Comparison of ENCODE assay signal across 17 cellular contexts in the genomic region with DNA sequence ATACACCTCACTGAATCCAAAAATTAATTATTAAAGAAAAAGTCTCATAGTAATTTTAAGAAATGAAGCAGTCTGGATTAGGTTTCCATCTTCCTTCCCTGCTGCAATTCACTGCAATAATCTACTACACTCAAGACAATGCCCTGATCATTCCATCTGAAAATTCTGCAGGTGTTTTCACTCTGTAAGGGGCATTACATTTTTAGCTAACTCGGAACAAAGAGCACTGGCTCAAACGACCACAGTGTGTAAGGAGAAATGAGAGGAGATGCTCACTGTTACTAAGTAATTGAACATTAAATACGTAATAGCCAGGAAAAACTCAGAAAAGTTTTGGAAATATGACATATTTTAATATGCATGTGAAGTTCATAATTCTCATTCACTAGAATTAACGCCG. TPM values are rescaled to one million over a fixed set of nuclear protein-coding genes. Genes with fewer than 3 reads are reported as not detected.
DNase-seq lines count a peak whose midpoint lies in the region; ATAC-seq, FAIRE-seq and TF ChIP-seq lines count a peak whose summit lies in the region.
"Had no signal": no experiment of that assay in that cellular context is flagged by ENCODE, and none has a peak within 500 bp of the region (broad histone marks: within the 10 kb centered on the region; RNA-seq: fewer than 3 reads in every experiment).

No MANE protein-coding gene starts in this region.

- H3K27me3 ChIP-seq in CD4-positive, alpha-beta T cell (ENCODE audit: control insufficient read depth, insufficient read depth, low read length) = peaks cover 33% of the 10 kb centered on the region
- H3K27me3 ChIP-seq in adrenal gland = no peaks in the 10 kb centered on the region
- H3K27me3 ChIP-seq in WERI-Rb-1 (ENCODE audit: insufficient read depth, low read depth, severe bottlenecking) = no peaks in the 10 kb centered on the region
- H3K27me3 ChIP-seq: gastrocnemius medialis had no signal

- peaks cover 16% of the 10 kb centered on the region for H3K4me1 Mint-ChIP-seq in CD4-positive, alpha-beta T cell (ENCODE audit: low read depth)
- H3K4me1 Mint-ChIP-seq in mesothelial cell of epicardium = peaks cover 55% of the 10 kb centered on the region

- H3K36me3 ChIP-seq in adrenal gland (replicated peaks in 1 of 2) = no peaks in the 10 kb centered on the region
- no peaks in the 10 kb centered on the region for H3K36me3 ChIP-seq in WERI-Rb-1
- H3K36me3 ChIP-seq: gastrocnemius medialis had no signal

- DNase-seq in CD4-positive, alpha-beta T cell = no peak
- DNase-seq in GM12891 (ENCODE audit: insufficient read length, low spot score) = no peak
- no peak for DNase-seq in adrenal gland
- DNase-seq in mesothelial cell of epicardium (ENCODE audit: low spot score in 2 of 2, unreplicated experiment in 2 of 2) = no peak
- no peak for DNase-seq in germinal center (ENCODE audit: low spot score)
- DNase-seq in WERI-Rb-1 = no peak
- DNase-seq in frontal cortex (ENCODE audit: low spot score in 2 of 2) = no peak
- DNase-seq: activated CD4-positive, alpha-beta T cell treated with anti-CD3 and anti-CD28 coated beads, Interleukin-2, amount 50 U/mL, for 48 hours; activated naive CD4-positive, alpha-beta T cell treated with anti-CD3 and anti-CD28 coated beads for 36 hours; gastrocnemius medialis; left ventricle myocardium superior; NCI-H1930; psoas muscle; stimulated activated CD4-positive, alpha-beta T cell treated with anti-CD3 and anti-CD28 coated beads, Interleukin-4, amount 100 ng/mL, for 1 hour; stimulated activated naive CD4-positive, alpha-beta T cell treated with Interleukin-2 at 50 U/mL for 16 hours; T-helper 2 cell had no signal

- 39 to 59% (median 50%) methylated on average over 5 of the region's 5 CpGs for WGBS in adrenal gland, 4 donors

- POLR2A ChIA-PET in CD4-positive, alpha-beta T cell (lab: Charles Lee) = no interaction called here

- CTCF ChIA-PET in CD4-positive, alpha-beta T cell (lab: Charles Lee) = no interaction called here

- no peaks in the 10 kb centered on the region for H3K9me3 Mint-ChIP-seq in CD4-positive, alpha-beta T cell
- no peaks in the 10 kb centered on the region for H3K9me3 Mint-ChIP-seq in mesothelial cell of epicardium
- H3K9me3 Mint-ChIP-seq: activated naive CD4-positive, alpha-beta T cell treated with anti-CD3 and anti-CD28 coated beads for 36 hours had no signal

- ATAC-seq in CD4-positive, alpha-beta T cell (ENCODE audit: poor library complexity) = no peak
- ATAC-seq in GM21367 (IDR thresholded peaks at IDR 0.05; ENCODE audit: unreplicated experiment) = no peak
- ATAC-seq: gastrocnemius medialis, left ventricle myocardium superior, psoas muscle had no signal

- TF ChIP-seq POLR2A in GM12891 (IDR thresholded peaks at IDR 0.05; ENCODE audit: low read depth, low read length) (no peak), adrenal gland (IDR thresholded peaks at IDR 0.05) (no peak)

- H3K27me3 Mint-ChIP-seq in CD4-positive, alpha-beta T cell = peaks cover 68% of the 10 kb centered on the region
- H3K27me3 Mint-ChIP-seq in mesothelial cell of epicardium (ENCODE audit: low read depth) = no peaks in the 10 kb centered on the region

- FAIRE-seq in GM12891 (lab: Jason Lieb, UNC) = peak; percentile 47
- FAIRE-seq in frontal cortex (lab: Jason Lieb, UNC) = no peak

- intact Hi-C loops in CD4-positive, alpha-beta T cell (cut with DNase I, micrococcal nuclease) = no loop called here
- intact Hi-C loops in adrenal gland (cut with DNase I) = no loop called here

- peak overlapping the region; percentile 89 for H3K4me3 Mint-ChIP-seq in CD4-positive, alpha-beta T cell
- H3K4me3 Mint-ChIP-seq in mesothelial cell of epicardium = peak overlapping the region; percentile 94

- peak overlapping the region in 1 of 4 donors; percentile 83 for H3K4me3 ChIP-seq in adrenal gland
- H3K4me3 ChIP-seq in WERI-Rb-1 (ENCODE audit: low read depth, low read length) = no peak overlapping the region

- H3K27ac Mint-ChIP-seq in CD4-positive, alpha-beta T cell = no peak overlapping the region
- no peak overlapping the region for H3K27ac Mint-ChIP-seq in mesothelial cell of epicardium
- H3K27ac Mint-ChIP-seq: activated naive CD4-positive, alpha-beta T cell treated with anti-CD3 and anti-CD28 coated beads for 36 hours had no signal

- TF ChIP-seq CTCF in CD4-positive, alpha-beta T cell (IDR thresholded peaks at IDR 0.05) = no peak
- TF ChIP-seq CTCF in adrenal gland (IDR thresholded peaks at IDR 0.05) (no peak), mesothelial cell of epicardium (IDR thresholded peaks at IDR 0.05; ENCODE audit: unreplicated experiment) (no peak), WERI-Rb-1 (IDR thresholded peaks at IDR 0.05; ENCODE audit: low read depth, low read length) (no peak)

- peaks cover 34 to 67% of the 10 kb centered on the region in 2 donors for H3K4me1 ChIP-seq in adrenal gland (replicated peaks in 1 of 2)

- no peaks in the 10 kb centered on the region for H3K36me3 Mint-ChIP-seq in CD4-positive, alpha-beta T cell (ENCODE audit: low read depth)
- H3K36me3 Mint-ChIP-seq in mesothelial cell of epicardium = no peaks in the 10 kb centered on the region

- no peak overlapping the region for H3K27ac ChIP-seq in CD4-positive, alpha-beta T cell (ENCODE audit: low read depth, low read length)
- H3K27ac ChIP-seq in adrenal gland (peak overlapping the region in 3 of 5 donors; percentile 83 to 92 (median 88)), WERI-Rb-1 (no peak overlapping the region)
- H3K27ac ChIP-seq: gastrocnemius medialis, psoas muscle had no signal

- no peaks in the 10 kb centered on the region for H3K9me3 ChIP-seq in CD4-positive, alpha-beta T cell (ENCODE audit: control insufficient read depth, low read length)
- no peaks in the 10 kb centered on the region for H3K9me3 ChIP-seq in adrenal gland (replicated peaks in 1 of 3)
- no peaks in the 10 kb centered on the region for H3K9me3 ChIP-seq in WERI-Rb-1 (ENCODE audit: severe bottlenecking)
- H3K9me3 ChIP-seq: gastrocnemius medialis, psoas muscle had no signal

TF ChIP-seq in GM12891, 5 proteins besides CTCF, POLR2A, EP300 and RAD21:
- TF ChIP-seq TAF1 (IDR thresholded peaks at IDR 0.05; ENCODE audit: low read depth, low read length) = no peak
- no peak for TF ChIP-seq PAX5 (IDR thresholded peaks at IDR 0.05; ENCODE audit: insufficient read depth, low read length, severe bottlenecking)
- no peak for TF ChIP-seq SPI1 (IDR thresholded peaks at IDR 0.05; ENCODE audit: low read depth, low read length)
- no peak for TF ChIP-seq POU2F2 (IDR thresholded peaks at IDR 0.05; ENCODE audit: low read depth, low read length)
- no peak for TF ChIP-seq POLR2AphosphoS5 (IDR thresholded peaks at IDR 0.05; ENCODE audit: low read depth, low read length)
TF ChIP-seq in GM12891: peak in this region for 0.

RNA-seq across cellular contexts. Expression of gene B4GALT6, which starts 1.3 kb away (rescaled TPM):
- under 1 TPM in 1 of 2 experiments, not detected in 1; 0.75 TPM for total RNA-seq in CD4-positive, alpha-beta T cell
- 14.9 TPM for polyA plus RNA-seq in GM12891 (2012; ENCODE audit: low read depth, missing spikeins)
- total RNA-seq in adrenal gland (10 to 100 TPM; 12.9 to 71.3 (median 26.0) TPM), mesothelial cell of epicardium (42.0 to 49.9 TPM (median 46.3 TPM) in 3 replicates), frontal cortex (7.7 TPM)
- 10 to 100 TPM in 2 of 3 donors, 1 to 10 TPM in 1; 8.6 to 42.7 (median 12.5) TPM for polyA plus RNA-seq in adrenal gland

Comparison
In these comparisons a context has a peak if more than half of its experiments do, and no peak if none do; other contexts are left out.
1. H3K27ac ChIP-seq: peak in adrenal gland (3 of 5); none in CD4-positive, alpha-beta T cell (single experiment) and WERI-Rb-1 (single experiment).